Comparison of ENCODE assay signal across 12 cellular contexts in genomic region chr19:41408846-41409245, GRCh38. TPM values are rescaled to one million over a fixed set of nuclear protein-coding genes. Genes with fewer than 3 reads are reported as not detected.
DNase-seq lines count a peak whose midpoint lies in the region; ATAC-seq and TF ChIP-seq lines count a peak whose summit lies in the region.
"Not testable (repeated sequence)": the region's sequence is repeated elsewhere in the genome, so short reads cannot be mapped to it uniquely, and the experiment has no call there.
"Had no signal": no experiment of that assay in that cellular context is flagged by ENCODE, and none has a peak within 500 bp of the region (broad histone marks: within the 10 kb centered on the region; RNA-seq: fewer than 3 reads in every experiment).

No MANE protein-coding gene starts in this region.

- not testable (repeated sequence) for DNase-seq in CD14-positive monocyte (ENCODE audit: low spot score); NT2/D1 (ENCODE audit: low read depth, low spot score); heart right ventricle; right lobe of liver; nephron progenitor cell; gastrocnemius medialis
- peak in 1 of 2 donors; percentile 60 for DNase-seq in upper lobe of left lung

- peak overlapping the region; percentile 57 to 84 (median 75) for H3K27ac ChIP-seq in heart right ventricle
- peak overlapping the region; percentile 12 to 46 (median 41) for H3K27ac ChIP-seq in right lobe of liver
- H3K27ac ChIP-seq in gastrocnemius medialis = peak overlapping the region; percentile 31 to 83 (median 76)
- peak overlapping the region; percentile 81 to 92 (median 84) for H3K27ac ChIP-seq in upper lobe of left lung

- intact Hi-C loops in CD14-positive monocyte (cut with micrococcal nuclease); heart right ventricle (cut with DNase I); right lobe of liver (cut with DNase I); gastrocnemius medialis (cut with DNase I; ENCODE audit: low total_unique reads): not testable (repeated sequence)

- peak overlapping the region; percentile 17 for H3K9ac ChIP-seq in NT2/D1 (ENCODE audit: insufficient read length, low read depth)

- H3K27me3 Mint-ChIP-seq in CD14-positive monocyte (ENCODE audit: low read depth in 3 of 3); brain; nephron progenitor cell (ENCODE audit: low read depth, poor library complexity): not testable (repeated sequence)

- peak overlapping the region; percentile 96 to 100 (median 99) for H3K27ac Mint-ChIP-seq in CD14-positive monocyte
- peak overlapping the region in 3 of 5 experiments; percentile 41 to 84 (median 79) for H3K27ac Mint-ChIP-seq in brain
- peak overlapping the region; percentile 44 for H3K27ac Mint-ChIP-seq in nephron progenitor cell

- in situ Hi-C loops in gastrocnemius medialis (cut with MboI; ENCODE audit: low sequenced_read_pairs in 4 of 4) = not testable (repeated sequence)

- H3K4me1 ChIP-seq in NT2/D1 (ENCODE audit: insufficient read depth, insufficient read length) (peaks cover 17% of the 10 kb centered on the region), heart right ventricle (peaks cover 30 to 92% (median 77%) of the 10 kb centered on the region in 9 donors), right lobe of liver (peaks cover 0 to 19% (median 8%) of the 10 kb centered on the region in 4 donors), gastrocnemius medialis (peaks cover 44 to 68% of the 10 kb centered on the region in 2 donors), upper lobe of left lung (peaks cover 62 to 91% (median 80%) of the 10 kb centered on the region in 4 donors)

- not testable (repeated sequence) for ATAC-seq in heart right ventricle; right lobe of liver; gastrocnemius medialis; upper lobe of left lung (ENCODE audit: low FRiP score in 2 of 2)

- H3K36me3 Mint-ChIP-seq in CD14-positive monocyte = peaks cover 41 to 48% of the 10 kb centered on the region in 2 donors
- peaks cover 19% of the 10 kb centered on the region for H3K36me3 Mint-ChIP-seq in brain
- H3K36me3 Mint-ChIP-seq in nephron progenitor cell (ENCODE audit: low read depth) = peaks cover 12% of the 10 kb centered on the region

- 92 to 96% methylated on average over 5 of the region's 5 CpGs for WGBS in heart right ventricle, 2 donors
- WGBS in right lobe of liver (ENCODE audit: insufficient coverage, low coverage, low lambda C conversion rate, missing lambda C conversion rate) = 70% methylated on average over 2 of the region's 5 CpGs
- 65 to 78% methylated on average over 5 of the region's 5 CpGs for WGBS in upper lobe of left lung, 2 donors

- not testable (repeated sequence) for TF ChIP-seq POLR2A in right lobe of liver (IDR thresholded peaks at IDR 0.05); gastrocnemius medialis (IDR thresholded peaks at IDR 0.05); upper lobe of left lung (IDR thresholded peaks at IDR 0.05)

- peak overlapping the region in 1 of 2 donors; percentile 61 for H3K4me3 Mint-ChIP-seq in CD14-positive monocyte
- H3K4me3 Mint-ChIP-seq in brain, nephron progenitor cell: not testable (repeated sequence)

- not testable (repeated sequence) for H3K27me3 ChIP-seq in NT2/D1 (ENCODE audit: insufficient read depth, insufficient read length); heart right ventricle; right lobe of liver; gastrocnemius medialis; upper lobe of left lung

- peaks cover 75% of the 10 kb centered on the region for H3K4me1 Mint-ChIP-seq in CD14-positive monocyte
- peaks cover 18% of the 10 kb centered on the region for H3K4me1 Mint-ChIP-seq in brain
- peaks cover 11% of the 10 kb centered on the region for H3K4me1 Mint-ChIP-seq in nephron progenitor cell

- not testable (repeated sequence) for H3K9me3 Mint-ChIP-seq in CD14-positive monocyte, brain, nephron progenitor cell

- H3K36me3 ChIP-seq in NT2/D1 (ENCODE audit: insufficient read depth, insufficient read length, low read length) (peaks cover 14% of the 10 kb centered on the region), heart right ventricle (peaks cover 0 to 32% (median 12%) of the 10 kb centered on the region in 9 donors), right lobe of liver (peaks cover 0 to 11% (median 4%) of the 10 kb centered on the region in 4 donors), upper lobe of left lung (peaks cover 0 to 21% (median 7%) of the 10 kb centered on the region in 4 donors)
- H3K36me3 ChIP-seq in gastrocnemius medialis = not testable (repeated sequence)

- TF ChIP-seq CTCF in CD14-positive monocyte (IDR thresholded peaks at IDR 0.05); brain (conservative IDR thresholded peaks at IDR 0.05); heart right ventricle (IDR thresholded peaks at IDR 0.05); right lobe of liver (IDR thresholded peaks at IDR 0.05); nephron progenitor cell (IDR thresholded peaks at IDR 0.05); gastrocnemius medialis (IDR thresholded peaks at IDR 0.05 in 4 of 5, conservative IDR thresholded peaks at IDR 0.05 in 1 of 5); upper lobe of left lung (IDR thresholded peaks at IDR 0.05): not testable (repeated sequence)

- H3K9me3 ChIP-seq in NT2/D1 (ENCODE audit: insufficient read depth, low read length); heart right ventricle; right lobe of liver; gastrocnemius medialis; upper lobe of left lung: not testable (repeated sequence)

- not testable (repeated sequence) for H3K4me3 ChIP-seq in NT2/D1 (ENCODE audit: insufficient read length, low read depth); heart right ventricle; right lobe of liver; gastrocnemius medialis; upper lobe of left lung

- TF ChIP-seq EP300 in upper lobe of left lung (IDR thresholded peaks at IDR 0.05) = peak in 3 of 4 donors; percentile 27 to 78 (median 70)

RNA-seq across cellular contexts. Expression of gene BCKDHA, which starts 11.2 kb away (rescaled TPM):
- polyA plus RNA-seq in CD14-positive monocyte (10 to 100 TPM; 87.6 to 90.1 TPM), brain (ENCODE audit: insufficient read depth, low read depth, low replicate concordance) (53.0 TPM), heart right ventricle (10 to 100 TPM; 19.5 to 74.6 TPM)
- total RNA-seq in heart right ventricle (10 to 100 TPM; 35.5 to 63.0 (median 42.5) TPM), right lobe of liver (10 to 100 TPM; 32.1 to 68.7 (median 48.9) TPM), gastrocnemius medialis (100 to 1,000 TPM in 1 of 4 donors, 10 to 100 TPM in 3; 80.8 to 115 (median 84.1) TPM), upper lobe of left lung (10 to 100 TPM; 28.4 to 71.7 (median 63.3) TPM)

RNA-seq across cellular contexts. Expression of gene EXOSC5, which starts 11.7 kb away (rescaled TPM):
- polyA plus RNA-seq in CD14-positive monocyte (10 to 100 TPM; 40.5 to 58.7 TPM), brain (ENCODE audit: insufficient read depth, low read depth, low replicate concordance) (46.6 TPM), heart right ventricle (10 to 100 TPM; 17.1 to 43.8 TPM)
- total RNA-seq in heart right ventricle (10 to 100 TPM; 10.6 to 17.8 (median 13.6) TPM), right lobe of liver (10 to 100 TPM in 5 of 6 experiments, 1 to 10 TPM in 1; 6.1 to 26.6 (median 14.1) TPM), gastrocnemius medialis (10 to 100 TPM; 29.1 to 61.9 (median 40.9) TPM), upper lobe of left lung (10 to 100 TPM in 4 of 6 donors, 1 to 10 TPM in 1, under 1 TPM in 1; 0.89 to 18.4 (median 16.0) TPM)

RNA-seq across cellular contexts. Expression of gene B3GNT8, which starts 18.3 kb away (rescaled TPM):
- polyA plus RNA-seq in CD14-positive monocyte = 10 to 100 TPM; 17.4 to 18.9 TPM
- polyA plus RNA-seq in brain (ENCODE audit: insufficient read depth, low read depth, low replicate concordance) = 0.73 TPM
- 10 to 100 TPM in 2 of 10 donors, 1 to 10 TPM in 8; 6.2 to 11.7 (median 8.8) TPM for total RNA-seq in heart right ventricle
- polyA plus RNA-seq in heart right ventricle = 10 to 100 TPM in 1 of 2 donors, 1 to 10 TPM in 1; 3.3 to 13.3 TPM
- 1 to 10 TPM in 1 of 6 experiments, under 1 TPM in 5; 0.50 to 1.2 (median 0.63) TPM for total RNA-seq in right lobe of liver
- total RNA-seq in gastrocnemius medialis = under 1 TPM in 3 of 4 donors, not detected in 1; 0.24 to 0.33 (median 0.33) TPM
- total RNA-seq in upper lobe of left lung = 10 to 100 TPM; 10.0 to 39.1 (median 23.4) TPM
- total RNA-seq: G401, M059J, NCI-H460, PC-9 had no signal

RNA-seq across cellular contexts. Expression of gene DMAC2, which starts 30.9 kb away (rescaled TPM):
- polyA plus RNA-seq in CD14-positive monocyte (10 to 100 TPM; 43.8 to 48.0 TPM), brain (ENCODE audit: insufficient read depth, low read depth, low replicate concordance) (71.4 TPM), heart right ventricle (100 to 1,000 TPM; 103 to 118 TPM)
- total RNA-seq in heart right ventricle (100 to 1,000 TPM in 5 of 10 donors, 10 to 100 TPM in 5; 80.8 to 139 (median 101) TPM), right lobe of liver (10 to 100 TPM; 18.9 to 30.5 (median 22.5) TPM), gastrocnemius medialis (10 to 100 TPM; 41.0 to 61.0 (median 49.8) TPM), upper lobe of left lung (10 to 100 TPM; 28.9 to 63.1 (median 38.3) TPM)

RNA-seq across cellular contexts. Expression of gene TMEM91, which starts 32.5 kb away (rescaled TPM):
- polyA plus RNA-seq in CD14-positive monocyte (10 to 100 TPM; 29.1 to 34.9 TPM), brain (ENCODE audit: insufficient read depth, low read depth, low replicate concordance) (8.6 TPM), heart right ventricle (10 to 100 TPM in 1 of 2 donors, 1 to 10 TPM in 1; 3.8 to 11.3 TPM)
- total RNA-seq in heart right ventricle (1 to 10 TPM; 1.2 to 4.7 (median 2.0) TPM), right lobe of liver (1 to 10 TPM; 1.8 to 4.1 (median 3.0) TPM), gastrocnemius medialis (10 to 100 TPM in 1 of 4 donors, 1 to 10 TPM in 3; 1.6 to 13.6 (median 4.7) TPM), upper lobe of left lung (10 to 100 TPM; 18.7 to 65.0 (median 29.3) TPM)

Comparison
In these comparisons a context has a peak if more than half of its experiments do, and no peak if none do; other contexts are left out.
1. H3K27ac Mint-ChIP-seq: peak in every context shown above with its lines; median percentile 99 in CD14-positive monocyte; 79 in brain; 44 in nephron progenitor cell.